1 cellular context compared by ENCODE assay signal in genomic region chr7:2353650-2354172, GRCh38.
TF ChIP-seq lines count a peak whose summit lies in the region.

No MANE protein-coding gene starts in this region.

TF ChIP-seq in HepG2, 621 proteins besides CTCF, POLR2A, EP300 and RAD21 (continued from another document and continues in another):
- TF ChIP-seq ZSCAN25 (CRISPR knock-in tag; IDR thresholded peaks at IDR 0.05) (0 out of 2 replicates have a peak, but pooled peaks have one; percentile 42), THAP7 (CRISPR knock-in tag; IDR thresholded peaks at IDR 0.05) (peak; percentile 92; the same call in 1 of the 2 replicates), GABPA (IDR thresholded peaks at IDR 0.05; ENCODE audit: low read depth, low read length) (no peak), GABPA (CRISPR knock-in tag; IDR thresholded peaks at IDR 0.05; ENCODE audit: low read depth) (no peak), ZNF333 (CRISPR knock-in tag; IDR thresholded peaks at IDR 0.05; ENCODE audit: borderline replicate concordance) (no peak), NPAS2 (CRISPR knock-in tag; IDR thresholded peaks at IDR 0.05; ENCODE audit: borderline replicate concordance) (no peak), ZNF331 (CRISPR knock-in tag; IDR thresholded peaks at IDR 0.05) (no peak), KLF11 (CRISPR knock-in tag; IDR thresholded peaks at IDR 0.05) (peak; percentile 98), ZNF431 (CRISPR knock-in tag; IDR thresholded peaks at IDR 0.05; ENCODE audit: borderline replicate concordance, low read depth) (peak; percentile 91), GTF2F1 (IDR thresholded peaks at IDR 0.05; ENCODE audit: low read length) (no peak), ETS1 (CRISPR knock-in tag; IDR thresholded peaks at IDR 0.05) (peak; percentile 95; the same call in 1 of the 2 replicates), NRL (CRISPR knock-in tag; IDR thresholded peaks at IDR 0.05; ENCODE audit: borderline replicate concordance) (peak; percentile 90; the same call in 1 of the 2 replicates), ATF3 (CRISPR knock-in tag; IDR thresholded peaks at IDR 0.05) (peak; percentile 53; the same call in 1 of the 2 replicates), ZKSCAN8 (CRISPR knock-in tag; IDR thresholded peaks at IDR 0.05; ENCODE audit: borderline replicate concordance) (no peak), RORA (CRISPR knock-in tag; IDR thresholded peaks at IDR 0.05) (no peak), ZNF557 (CRISPR knock-in tag; IDR thresholded peaks at IDR 0.05) (peak; percentile 73; the same call in 1 of the 2 replicates), JARID2 (CRISPR knock-in tag; IDR thresholded peaks at IDR 0.05; ENCODE audit: insufficient replicate concordance) (no peak), LCORL (IDR thresholded peaks at IDR 0.05) (no peak), LCORL (CRISPR knock-in tag; IDR thresholded peaks at IDR 0.05) (peak; percentile 37; the same call in 1 of the 2 replicates), ZNF10 (CRISPR knock-in tag; IDR thresholded peaks at IDR 0.05; ENCODE audit: borderline replicate concordance, low read depth) (no peak), MTA1 (CRISPR knock-in tag; IDR thresholded peaks at IDR 0.05; ENCODE audit: borderline replicate concordance) (no peak), MATR3 (CRISPR knock-in tag; IDR thresholded peaks at IDR 0.05) (no peak), ZNF784 (CRISPR knock-in tag; IDR thresholded peaks at IDR 0.05; ENCODE audit: borderline replicate concordance) (no peak), SSRP1 (CRISPR knock-in tag; IDR thresholded peaks at IDR 0.05) (no peak), ATRX (CRISPR knock-in tag; IDR thresholded peaks at IDR 0.05; ENCODE audit: borderline replicate concordance) (no peak), MTA3 (CRISPR knock-in tag; IDR thresholded peaks at IDR 0.05) (no peak), CBX5 (CRISPR knock-in tag; IDR thresholded peaks at IDR 0.05; ENCODE audit: borderline replicate concordance) (peak; percentile 81; the same call in 1 of the 2 replicates), ZFX (CRISPR knock-in tag; IDR thresholded peaks at IDR 0.05; ENCODE audit: low read depth) (no peak), ZNF781 (CRISPR knock-in tag; IDR thresholded peaks at IDR 0.05; ENCODE audit: borderline replicate concordance, not compliant biosample characterization) (peak; percentile 97), TRIM22 (IDR thresholded peaks at IDR 0.05) (no peak), RARG (CRISPR knock-in tag; IDR thresholded peaks at IDR 0.05; ENCODE audit: low read depth) (no peak)
- TF ChIP-seq, protein P1, sequence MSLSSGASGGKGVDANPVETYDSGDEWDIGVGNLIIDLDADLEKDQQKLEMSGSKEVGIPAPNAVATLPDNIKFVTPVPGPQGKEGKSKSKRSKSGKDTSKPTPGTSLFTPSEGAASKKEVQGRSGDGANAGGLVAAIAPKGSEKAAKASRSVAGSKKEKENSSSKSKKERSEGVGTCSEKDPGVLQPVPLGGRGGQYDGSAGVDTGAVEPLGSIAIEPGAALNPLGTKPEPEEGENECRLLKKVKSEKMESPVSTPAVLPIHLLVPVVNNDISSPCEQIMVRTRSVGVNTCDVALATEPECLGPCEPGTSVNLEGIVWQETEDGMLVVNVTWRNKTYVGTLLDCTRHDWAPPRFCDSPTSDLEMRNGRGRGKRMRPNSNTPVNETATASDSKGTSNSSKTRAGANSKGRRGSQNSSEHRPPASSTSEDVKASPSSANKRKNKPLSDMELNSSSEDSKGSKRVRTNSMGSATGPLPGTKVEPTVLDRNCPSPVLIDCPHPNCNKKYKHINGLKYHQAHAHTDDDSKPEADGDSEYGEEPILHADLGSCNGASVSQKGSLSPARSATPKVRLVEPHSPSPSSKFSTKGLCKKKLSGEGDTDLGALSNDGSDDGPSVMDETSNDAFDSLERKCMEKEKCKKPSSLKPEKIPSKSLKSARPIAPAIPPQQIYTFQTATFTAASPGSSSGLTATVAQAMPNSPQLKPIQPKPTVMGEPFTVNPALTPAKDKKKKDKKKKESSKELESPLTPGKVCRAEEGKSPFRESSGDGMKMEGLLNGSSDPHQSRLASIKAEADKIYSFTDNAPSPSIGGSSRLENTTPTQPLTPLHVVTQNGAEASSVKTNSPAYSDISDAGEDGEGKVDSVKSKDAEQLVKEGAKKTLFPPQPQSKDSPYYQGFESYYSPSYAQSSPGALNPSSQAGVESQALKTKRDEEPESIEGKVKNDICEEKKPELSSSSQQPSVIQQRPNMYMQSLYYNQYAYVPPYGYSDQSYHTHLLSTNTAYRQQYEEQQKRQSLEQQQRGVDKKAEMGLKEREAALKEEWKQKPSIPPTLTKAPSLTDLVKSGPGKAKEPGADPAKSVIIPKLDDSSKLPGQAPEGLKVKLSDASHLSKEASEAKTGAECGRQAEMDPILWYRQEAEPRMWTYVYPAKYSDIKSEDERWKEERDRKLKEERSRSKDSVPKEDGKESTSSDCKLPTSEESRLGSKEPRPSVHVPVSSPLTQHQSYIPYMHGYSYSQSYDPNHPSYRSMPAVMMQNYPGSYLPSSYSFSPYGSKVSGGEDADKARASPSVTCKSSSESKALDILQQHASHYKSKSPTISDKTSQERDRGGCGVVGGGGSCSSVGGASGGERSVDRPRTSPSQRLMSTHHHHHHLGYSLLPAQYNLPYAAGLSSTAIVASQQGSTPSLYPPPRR (CRISPR knock-in tag; IDR thresholded peaks at IDR 0.05; ENCODE audit: borderline replicate concordance), result peak; percentile 47; the same call in 1 of the 2 replicates
- TF ChIP-seq, protein P2, sequence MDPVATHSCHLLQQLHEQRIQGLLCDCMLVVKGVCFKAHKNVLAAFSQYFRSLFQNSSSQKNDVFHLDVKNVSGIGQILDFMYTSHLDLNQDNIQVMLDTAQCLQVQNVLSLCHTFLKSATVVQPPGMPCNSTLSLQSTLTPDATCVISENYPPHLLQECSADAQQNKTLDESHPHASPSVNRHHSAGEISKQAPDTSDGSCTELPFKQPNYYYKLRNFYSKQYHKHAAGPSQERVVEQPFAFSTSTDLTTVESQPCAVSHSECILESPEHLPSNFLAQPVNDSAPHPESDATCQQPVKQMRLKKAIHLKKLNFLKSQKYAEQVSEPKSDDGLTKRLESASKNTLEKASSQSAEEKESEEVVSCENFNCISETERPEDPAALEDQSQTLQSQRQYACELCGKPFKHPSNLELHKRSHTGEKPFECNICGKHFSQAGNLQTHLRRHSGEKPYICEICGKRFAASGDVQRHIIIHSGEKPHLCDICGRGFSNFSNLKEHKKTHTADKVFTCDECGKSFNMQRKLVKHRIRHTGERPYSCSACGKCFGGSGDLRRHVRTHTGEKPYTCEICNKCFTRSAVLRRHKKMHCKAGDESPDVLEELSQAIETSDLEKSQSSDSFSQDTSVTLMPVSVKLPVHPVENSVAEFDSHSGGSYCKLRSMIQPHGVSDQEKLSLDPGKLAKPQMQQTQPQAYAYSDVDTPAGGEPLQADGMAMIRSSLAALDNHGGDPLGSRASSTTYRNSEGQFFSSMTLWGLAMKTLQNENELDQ (CRISPR knock-in tag; IDR thresholded peaks at IDR 0.05; ENCODE audit: borderline replicate concordance), result no peak
- TF ChIP-seq, protein P3, sequence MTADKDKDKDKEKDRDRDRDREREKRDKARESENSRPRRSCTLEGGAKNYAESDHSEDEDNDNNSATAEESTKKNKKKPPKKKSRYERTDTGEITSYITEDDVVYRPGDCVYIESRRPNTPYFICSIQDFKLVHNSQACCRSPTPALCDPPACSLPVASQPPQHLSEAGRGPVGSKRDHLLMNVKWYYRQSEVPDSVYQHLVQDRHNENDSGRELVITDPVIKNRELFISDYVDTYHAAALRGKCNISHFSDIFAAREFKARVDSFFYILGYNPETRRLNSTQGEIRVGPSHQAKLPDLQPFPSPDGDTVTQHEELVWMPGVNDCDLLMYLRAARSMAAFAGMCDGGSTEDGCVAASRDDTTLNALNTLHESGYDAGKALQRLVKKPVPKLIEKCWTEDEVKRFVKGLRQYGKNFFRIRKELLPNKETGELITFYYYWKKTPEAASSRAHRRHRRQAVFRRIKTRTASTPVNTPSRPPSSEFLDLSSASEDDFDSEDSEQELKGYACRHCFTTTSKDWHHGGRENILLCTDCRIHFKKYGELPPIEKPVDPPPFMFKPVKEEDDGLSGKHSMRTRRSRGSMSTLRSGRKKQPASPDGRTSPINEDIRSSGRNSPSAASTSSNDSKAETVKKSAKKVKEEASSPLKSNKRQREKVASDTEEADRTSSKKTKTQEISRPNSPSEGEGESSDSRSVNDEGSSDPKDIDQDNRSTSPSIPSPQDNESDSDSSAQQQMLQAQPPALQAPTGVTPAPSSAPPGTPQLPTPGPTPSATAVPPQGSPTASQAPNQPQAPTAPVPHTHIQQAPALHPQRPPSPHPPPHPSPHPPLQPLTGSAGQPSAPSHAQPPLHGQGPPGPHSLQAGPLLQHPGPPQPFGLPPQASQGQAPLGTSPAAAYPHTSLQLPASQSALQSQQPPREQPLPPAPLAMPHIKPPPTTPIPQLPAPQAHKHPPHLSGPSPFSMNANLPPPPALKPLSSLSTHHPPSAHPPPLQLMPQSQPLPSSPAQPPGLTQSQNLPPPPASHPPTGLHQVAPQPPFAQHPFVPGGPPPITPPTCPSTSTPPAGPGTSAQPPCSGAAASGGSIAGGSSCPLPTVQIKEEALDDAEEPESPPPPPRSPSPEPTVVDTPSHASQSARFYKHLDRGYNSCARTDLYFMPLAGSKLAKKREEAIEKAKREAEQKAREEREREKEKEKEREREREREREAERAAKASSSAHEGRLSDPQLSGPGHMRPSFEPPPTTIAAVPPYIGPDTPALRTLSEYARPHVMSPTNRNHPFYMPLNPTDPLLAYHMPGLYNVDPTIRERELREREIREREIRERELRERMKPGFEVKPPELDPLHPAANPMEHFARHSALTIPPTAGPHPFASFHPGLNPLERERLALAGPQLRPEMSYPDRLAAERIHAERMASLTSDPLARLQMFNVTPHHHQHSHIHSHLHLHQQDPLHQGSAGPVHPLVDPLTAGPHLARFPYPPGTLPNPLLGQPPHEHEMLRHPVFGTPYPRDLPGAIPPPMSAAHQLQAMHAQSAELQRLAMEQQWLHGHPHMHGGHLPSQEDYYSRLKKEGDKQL (CRISPR knock-in tag; IDR thresholded peaks at IDR 0.05; ENCODE audit: low read depth), result peak; percentile 30; the same call in 1 of the 2 replicates
- TF ChIP-seq, protein P4, sequence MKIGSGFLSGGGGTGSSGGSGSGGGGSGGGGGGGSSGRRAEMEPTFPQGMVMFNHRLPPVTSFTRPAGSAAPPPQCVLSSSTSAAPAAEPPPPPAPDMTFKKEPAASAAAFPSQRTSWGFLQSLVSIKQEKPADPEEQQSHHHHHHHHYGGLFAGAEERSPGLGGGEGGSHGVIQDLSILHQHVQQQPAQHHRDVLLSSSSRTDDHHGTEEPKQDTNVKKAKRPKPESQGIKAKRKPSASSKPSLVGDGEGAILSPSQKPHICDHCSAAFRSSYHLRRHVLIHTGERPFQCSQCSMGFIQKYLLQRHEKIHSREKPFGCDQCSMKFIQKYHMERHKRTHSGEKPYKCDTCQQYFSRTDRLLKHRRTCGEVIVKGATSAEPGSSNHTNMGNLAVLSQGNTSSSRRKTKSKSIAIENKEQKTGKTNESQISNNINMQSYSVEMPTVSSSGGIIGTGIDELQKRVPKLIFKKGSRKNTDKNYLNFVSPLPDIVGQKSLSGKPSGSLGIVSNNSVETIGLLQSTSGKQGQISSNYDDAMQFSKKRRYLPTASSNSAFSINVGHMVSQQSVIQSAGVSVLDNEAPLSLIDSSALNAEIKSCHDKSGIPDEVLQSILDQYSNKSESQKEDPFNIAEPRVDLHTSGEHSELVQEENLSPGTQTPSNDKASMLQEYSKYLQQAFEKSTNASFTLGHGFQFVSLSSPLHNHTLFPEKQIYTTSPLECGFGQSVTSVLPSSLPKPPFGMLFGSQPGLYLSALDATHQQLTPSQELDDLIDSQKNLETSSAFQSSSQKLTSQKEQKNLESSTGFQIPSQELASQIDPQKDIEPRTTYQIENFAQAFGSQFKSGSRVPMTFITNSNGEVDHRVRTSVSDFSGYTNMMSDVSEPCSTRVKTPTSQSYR (CRISPR knock-in tag; IDR thresholded peaks at IDR 0.05; ENCODE audit: borderline replicate concordance), result peak; percentile 30; the same call in 1 of the 2 replicates
